ENCODE assay signal across 15 cellular contexts in genomic region chr17:43722269-43722619, GRCh38. TPM values are rescaled to one million over a fixed set of nuclear protein-coding genes. Genes with fewer than 3 reads are reported as not detected.
"Had no signal": no experiment of that assay in that cellular context is flagged by ENCODE, and none has a peak within 500 bp of the region (broad histone marks: within the 10 kb centered on the region; RNA-seq: fewer than 3 reads in every experiment).

No MANE protein-coding gene starts in this region.

- H3K27ac ChIP-seq: epithelial cell of prostate, gastroesophageal sphincter, transverse colon had no signal

- H3K27me3 Mint-ChIP-seq: activated T-cell treated with anti-CD3 and anti-CD28 coated beads, Interleukin-2, amount 50 U/mL, for 24 hours had no signal

- H3K27ac Mint-ChIP-seq: activated CD8-positive, alpha-beta memory T cell treated with anti-CD3 and anti-CD28 coated beads, Interleukin-2, amount 10 ng/mL, durations not matched to agents 7 days and 5 days; T-helper 2 cell treated with Interferon-gamma antibody and Interleukin-4, amounts not matched to agents 5 μg/mL and 100 μg/mL, for 36 hours had no signal

- H3K9me3 Mint-ChIP-seq: activated T-cell treated with anti-CD3 and anti-CD28 coated beads, Interleukin-2, amount 50 U/mL, for 24 hours; T-helper 2 cell treated with Interferon-gamma antibody and Interleukin-4, amounts not matched to agents 5 μg/mL and 100 μg/mL, for 36 hours had no signal

- H3K36me3 ChIP-seq: gastroesophageal sphincter, left ventricle myocardium inferior, transverse colon had no signal

- H3K4me3 ChIP-seq: gastroesophageal sphincter, left ventricle myocardium inferior, skin epidermis, transverse colon had no signal

- H3K27me3 ChIP-seq: gastroesophageal sphincter, transverse colon had no signal

- DNase-seq: activated CD4-positive, alpha-beta T cell treated with anti-CD3 and anti-CD28 coated beads, Interleukin-2, amount 50 U/mL, for 48 hours; activated CD4-positive, CD25-positive, alpha-beta regulatory T cell treated with anti-CD3 and anti-CD28 coated beads, Interleukin-2, amount 50 U/mL, for 72 hours; activated CD8-positive, alpha-beta memory T cell treated with anti-CD3 and anti-CD28 coated beads, Interleukin-2, amount 10 ng/mL, durations not matched to agents 7 days and 5 days; activated gamma-delta T cell treated with Interleukin-2 at 50 U/mL for 16 hours; activated T-cell treated with anti-CD3 and anti-CD28 coated beads, Interleukin-2, amount 50 U/mL, for 24 hours; caudate nucleus; cortex of kidney; effector CD8-positive, alpha-beta T cell; left ventricle myocardium inferior; transverse colon had no signal

- H3K9me3 ChIP-seq: gastroesophageal sphincter, left ventricle myocardium inferior, transverse colon had no signal

- ATAC-seq: activated CD8-positive, alpha-beta memory T cell treated with anti-CD3 and anti-CD28 coated beads, Interleukin-2, amount 10 ng/mL, durations not matched to agents 7 days and 5 days; gastroesophageal sphincter had no signal

RNA-seq across cellular contexts. Expression of gene SOST, which starts 36.3 kb away (rescaled TPM):
- total RNA-seq: activated CD8-positive, alpha-beta memory T cell treated with anti-CD3 and anti-CD28 coated beads, Interleukin-2, amount 10 ng/mL, durations not matched to agents 7 days and 5 days; subcutaneous adipose tissue; transverse colon had no signal

RNA-seq across cellular contexts. Expression of gene CFAP97D1, which starts 58.0 kb away (rescaled TPM):
- total RNA-seq: activated CD8-positive, alpha-beta memory T cell treated with anti-CD3 and anti-CD28 coated beads, Interleukin-2, amount 10 ng/mL, durations not matched to agents 7 days and 5 days; transverse colon had no signal
